1 cellular context compared by ENCODE assay signal in genomic region chr1:1281533-1282321, GRCh38.
TF ChIP-seq lines count a peak whose summit lies in the region.

No MANE protein-coding gene starts in this region.

TF ChIP-seq in HepG2, 621 proteins besides CTCF, POLR2A, EP300 and RAD21 (continued from another document and continues in another):
- TF ChIP-seq ZNF318 (CRISPR knock-in tag; IDR thresholded peaks at IDR 0.05) (no peak), ZNF18 (CRISPR knock-in tag; IDR thresholded peaks at IDR 0.05; ENCODE audit: insufficient replicate concordance) (no peak), ZNF367 (CRISPR knock-in tag; IDR thresholded peaks at IDR 0.05; ENCODE audit: borderline replicate concordance) (no peak), MXI1 (IDR thresholded peaks at IDR 0.05; ENCODE audit: borderline replicate concordance, low read depth, low read length) (0 out of 3 replicates have a peak, but pooled peaks have one; percentile 20), E2F5 (CRISPR knock-in tag; conservative IDR thresholded peaks at IDR 0.05) (no peak), ZXDC (CRISPR knock-in tag; IDR thresholded peaks at IDR 0.05) (no peak), ZNF451 (CRISPR knock-in tag; IDR thresholded peaks at IDR 0.05) (no peak), ZBTB49 (CRISPR knock-in tag; IDR thresholded peaks at IDR 0.05; ENCODE audit: borderline replicate concordance) (no peak), ZNF207 (IDR thresholded peaks at IDR 0.05; ENCODE audit: borderline replicate concordance) (no peak), HNF4G (IDR thresholded peaks at IDR 0.05; ENCODE audit: borderline replicate concordance, low read depth, low read length) (peak; percentile 92), HNF4G (CRISPR knock-in tag; IDR thresholded peaks at IDR 0.05; ENCODE audit: borderline replicate concordance, low read depth) (peak; percentile 59; the same call in 1 of the 2 replicates), ZBTB40 (IDR thresholded peaks at IDR 0.05) (no peak), ZBTB40 (CRISPR knock-in tag; IDR thresholded peaks at IDR 0.05) (peak; percentile 47; the same call in 1 of the 2 replicates), JUNB (CRISPR knock-in tag; IDR thresholded peaks at IDR 0.05; ENCODE audit: borderline replicate concordance) (no peak), ZNF747 (CRISPR knock-in tag; IDR thresholded peaks at IDR 0.05; ENCODE audit: borderline replicate concordance) (peak; percentile 99; the same call in 1 of the 2 replicates), GATAD2A (CRISPR knock-in tag; IDR thresholded peaks at IDR 0.05) (peak; percentile 72), SALL1 (CRISPR knock-in tag; IDR thresholded peaks at IDR 0.05) (no peak; the same call in 1 of the 2 replicates), ZNF740 (CRISPR knock-in tag; IDR thresholded peaks at IDR 0.05) (peak; percentile 38; the same call in 1 of the 2 replicates), ZBTB43 (CRISPR knock-in tag; conservative IDR thresholded peaks at IDR 0.05) (no peak), ZZZ3 (CRISPR knock-in tag; IDR thresholded peaks at IDR 0.05; ENCODE audit: borderline replicate concordance) (no peak), RORA (CRISPR knock-in tag; IDR thresholded peaks at IDR 0.05) (no peak), ZNF572 (CRISPR knock-in tag; IDR thresholded peaks at IDR 0.05) (no peak; the same call in 1 of the 2 replicates), ZNF383 (CRISPR knock-in tag; IDR thresholded peaks at IDR 0.05; ENCODE audit: borderline replicate concordance) (no peak)
